15 cellular contexts compared by ENCODE assay signal in genomic region chr9:27675354-27675753, GRCh38.
DNase-seq lines count a peak whose midpoint lies in the region; FAIRE-seq and TF ChIP-seq lines count a peak whose summit lies in the region.
"Had no signal": no experiment of that assay in that cellular context is flagged by ENCODE, and none has a peak within 500 bp of the region (broad histone marks: within the 10 kb centered on the region; RNA-seq: fewer than 3 reads in every experiment).

No MANE protein-coding gene starts in this region.

- no peaks in the 10 kb centered on the region for H3K9me3 ChIP-seq in neuron (ENCODE audit: low read length)

- FAIRE-seq in D721Med (lab: Jason Lieb, UNC): no peak

- peak overlapping the region; percentile 34 for H2AFZ ChIP-seq in neuron (ENCODE audit: low read depth, low read length)
- H2AFZ ChIP-seq: GM23248 had no signal

- no peak overlapping the region for H3K4me3 ChIP-seq in neuron (ENCODE audit: low read length)
- H3K4me3 ChIP-seq: GM23248 had no signal

- peaks cover 3% of the 10 kb centered on the region for H3K27me3 ChIP-seq in neuron (ENCODE audit: insufficient read depth, low read length)

- DNase-seq in ELF-1 (ENCODE audit: low read depth, low spot score) (peak; percentile 94), ecto neural progenitor cell (ENCODE audit: low spot score) (peak; percentile 54), islet precursor cell (peak; percentile 69), NCI-H128 (lab: John Stamatoyannopoulos, UW; ENCODE audit: unreplicated experiment) (no peak), D721Med (ENCODE audit: insufficient read length, low spot score) (no peak), mesenteric fat pad (ENCODE audit: low spot score) (no peak), hippocampal formation (lab: John Stamatoyannopoulos, UW) (no peak)
- DNase-seq: CD8-positive, alpha-beta T cell; COR-L47; DND-41; GF-D8; GM23248; H7; IMR-90 had no signal

- peaks cover 15% of the 10 kb centered on the region for H3K4me1 ChIP-seq in neuron (ENCODE audit: insufficient read depth, low read length)

- H3K36me3 ChIP-seq in neuron (ENCODE audit: insufficient read depth, low read length): no peaks in the 10 kb centered on the region

- no peak for TF ChIP-seq CTCF in D721Med (IDR thresholded peaks at IDR 0.05; ENCODE audit: insufficient read depth, missing control alignments)

Comparison
In these comparisons a context has a peak if more than half of its experiments do, and no peak if none do; other contexts are left out.
1. DNase-seq: peak in ELF-1 (single experiment), ecto neural progenitor cell (single experiment) and islet precursor cell (single experiment); none in NCI-H128 (single experiment), D721Med (single experiment), mesenteric fat pad (single experiment) and hippocampal formation (0 of 2).